ENCODE assay signal across 15 cellular contexts in the genomic region with DNA sequence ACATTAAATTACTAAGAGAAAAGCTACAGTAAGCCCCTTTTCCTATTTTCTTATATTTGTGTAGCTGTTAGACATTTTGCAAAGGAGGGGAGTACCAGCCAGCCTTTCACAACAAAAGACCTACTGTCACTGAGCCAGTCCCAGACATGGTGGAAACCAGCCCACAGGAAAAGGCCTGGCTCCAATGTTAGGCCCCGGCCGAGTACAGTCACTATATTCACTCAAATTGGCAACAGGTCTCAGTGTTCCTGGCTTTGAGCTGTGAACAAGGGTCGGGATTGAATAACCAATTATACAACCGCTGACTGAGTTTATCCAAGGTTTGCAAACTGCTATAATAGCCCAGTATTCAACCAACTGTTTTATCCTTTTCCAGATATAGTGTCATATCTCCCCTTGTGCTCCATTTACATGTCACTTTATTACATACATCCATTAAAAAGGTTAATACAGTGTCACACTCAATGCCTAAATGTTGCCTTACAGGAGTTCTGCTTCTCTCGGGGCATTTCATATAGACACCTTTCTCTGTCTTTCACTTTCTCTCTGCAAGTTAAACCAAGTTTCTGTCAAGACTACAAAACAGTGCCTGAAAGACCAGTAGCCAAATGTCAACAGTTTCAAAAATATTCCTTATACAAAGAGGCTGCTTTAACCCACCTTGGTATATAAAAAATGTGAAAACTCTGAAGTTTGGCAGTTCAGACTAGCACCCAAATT.
DNase-seq lines count a peak whose midpoint lies in the region; ATAC-seq and TF ChIP-seq lines count a peak whose summit lies in the region.
"Had no signal": no experiment of that assay in that cellular context is flagged by ENCODE, and none has a peak within 500 bp of the region (broad histone marks: within the 10 kb centered on the region; RNA-seq: fewer than 3 reads in every experiment).

No MANE protein-coding gene starts in this region.

- 20 to 31% methylated on average over 5 of the region's 5 CpGs for WGBS in tibial nerve, 2 donors

- DNase-seq in NCI-H748 (lab: John Stamatoyannopoulos, UW; ENCODE audit: unreplicated experiment) (peak; percentile 34), NCI-H748 treated with DMSO at 0.1 percent for 48 hours (lab: John Stamatoyannopoulos, UW) (no peak), fibroblast of the aortic adventitia (ENCODE audit: low read depth) (peak; percentile 28), medulla oblongata (ENCODE audit: extremely low spot score) (peak; percentile 97), tibial nerve (ENCODE audit: low spot score in 2 of 2) (peak; percentile 46 to 51), HT-29 (ENCODE audit: low spot score) (no peak), ecto neural progenitor cell (ENCODE audit: low spot score) (no peak)
- DNase-seq: amniotic stem cell; Calu3; erythroblast; H7; immature natural killer cell; NCI-H2107; stimulated activated CD4-positive, alpha-beta T cell treated with anti-CD3 and anti-CD28 coated beads, Interleukin-2, amount 100 ng/mL, for 24 hours had no signal

- H3K9me3 ChIP-seq in tibial nerve, result no peaks in the 10 kb centered on the region

- peak in 1 of 2 donors; percentile 68 for TF ChIP-seq EP300 in tibial nerve (IDR thresholded peaks at IDR 0.05)

- ATAC-seq in HG02642 (IDR thresholded peaks at IDR 0.05; ENCODE audit: poor library complexity, unreplicated experiment), result no peak

- H3K27ac ChIP-seq in tibial nerve, result peak overlapping the region in 2 of 4 donors; percentile 8 to 51

- no peaks in the 10 kb centered on the region for H3K36me3 ChIP-seq in tibial nerve

- H3K4me3 ChIP-seq in fibroblast of the aortic adventitia (ENCODE audit: low read depth, low read length), result no peak overlapping the region
- no peak overlapping the region for H3K4me3 ChIP-seq in tibial nerve

- TF ChIP-seq POLR2A in tibial nerve (IDR thresholded peaks at IDR 0.05), result no peak

- peaks cover 0 to 15% (median 0%) of the 10 kb centered on the region in 4 donors for H3K4me1 ChIP-seq in tibial nerve

- TF ChIP-seq CTCF in fibroblast of the aortic adventitia (IDR thresholded peaks at IDR 0.05; ENCODE audit: insufficient read depth, low read length) (no peak), tibial nerve (IDR thresholded peaks at IDR 0.05) (no peak)

- no peaks in the 10 kb centered on the region for H3K27me3 ChIP-seq in tibial nerve

Comparison
In these comparisons a context has a peak if more than half of its experiments do, and no peak if none do; other contexts are left out.
1. DNase-seq: peak in NCI-H748 (single experiment), fibroblast of the aortic adventitia (single experiment), medulla oblongata (single experiment) and tibial nerve (2 of 2); none in NCI-H748 treated with DMSO at 0.1 percent for 48 hours (single experiment), HT-29 (single experiment) and ecto neural progenitor cell (single experiment).